21 cellular contexts compared by ENCODE assay signal in genomic region chr22:43008921-43009320, GRCh38. TPM values are rescaled to one million over a fixed set of nuclear protein-coding genes. Genes with fewer than 3 reads are reported as not detected.
A peak's percentile ranks its signal among the peaks of the same experiment; 100 is the strongest.
DNase-seq lines count a peak whose midpoint lies in the region; ATAC-seq and TF ChIP-seq lines count a peak whose summit lies in the region.
"Had no signal": no experiment of that assay in that cellular context is flagged by ENCODE, and none has a peak within 500 bp of the region (broad histone marks: within the 10 kb centered on the region; RNA-seq: fewer than 3 reads in every experiment).

No MANE protein-coding gene starts in this region.

- POLR2A ChIA-PET in Panc1 (lab: Charles Lee), result no interaction called here

- no peak overlapping the region for H3K4me3 ChIP-seq in Panc1 (ENCODE audit: low read depth in 2 of 2, low read length in 2 of 2)
- no peak overlapping the region for H3K4me3 ChIP-seq in gastroesophageal sphincter
- no peak overlapping the region for H3K4me3 ChIP-seq in sigmoid colon
- H3K4me3 ChIP-seq: SJCRH30 had no signal

- H3K36me3 ChIP-seq in Panc1 (ENCODE audit: control insufficient read depth, insufficient read depth, low read length) (no peaks in the 10 kb centered on the region), gastroesophageal sphincter (no peaks in the 10 kb centered on the region), sigmoid colon (no peaks in the 10 kb centered on the region)
- H3K36me3 ChIP-seq: SJCRH30 had no signal

- DNase-seq in Panc1 (ENCODE audit: low read depth, low spot score) (no peak), sigmoid colon (no peak), GDM1 (lab: John Stamatoyannopoulos, UW) (no peak), LoVo (ENCODE audit: low spot score) (no peak)
- DNase-seq: activated CD4-positive, alpha-beta T cell treated with anti-CD3 and anti-CD28 coated beads, Interleukin-2, amount 50 U/mL, for 4 hours; activated naive CD4-positive, alpha-beta T cell treated with anti-CD3 and anti-CD28 coated beads for 36 hours; CD8-positive, alpha-beta memory T cell; cortex of kidney; islet precursor cell; mesendoderm; NCI-H1105 treated with DMSO at 0.1 percent for 48 hours; NCI-H2107; NCI-H526; SJCRH30; stimulated activated CD8-positive, alpha-beta memory T cell treated with anti-CD3 and anti-CD28 coated beads, Interleukin-4, amount 100 ng/mL, for 48 hours; T-helper 2 cell had no signal

- WGBS in gastroesophageal sphincter (ENCODE audit: low coverage in 1 of 2), 2 donors, result 52 to 59% methylated on average over 2 to 4 of the region's 4 CpGs
- 56 to 78% methylated on average over 4 of the region's 4 CpGs for WGBS in sigmoid colon, 2 donors

- ATAC-seq in Panc1, result no peak
- ATAC-seq in gastroesophageal sphincter, result peak; percentile 13
- no peak for ATAC-seq in GM18867 (IDR thresholded peaks at IDR 0.05; ENCODE audit: unreplicated experiment)
- no peak for ATAC-seq in GM19035 (IDR thresholded peaks at IDR 0.05; ENCODE audit: unreplicated experiment)

- H3K9me3 ChIP-seq in Panc1 (ENCODE audit: control insufficient read depth, insufficient read depth, low read depth, low read length) (no peaks in the 10 kb centered on the region), gastroesophageal sphincter (no peaks in the 10 kb centered on the region), sigmoid colon (no peaks in the 10 kb centered on the region)
- H3K9me3 ChIP-seq: SJCRH30 had no signal

- CTCF ChIA-PET in Panc1 (lab: Charles Lee), result no interaction called here

- H3K27me3 ChIP-seq in Panc1 (ENCODE audit: control insufficient read depth, insufficient read depth, low read length), result no peaks in the 10 kb centered on the region
- H3K27me3 ChIP-seq in gastroesophageal sphincter, result no peaks in the 10 kb centered on the region
- no peaks in the 10 kb centered on the region for H3K27me3 ChIP-seq in sigmoid colon
- H3K27me3 ChIP-seq: SJCRH30 had no signal

- H3K27ac ChIP-seq in C4-2B (0 out of 2 replicates have a peak overlapping the region, but pooled peaks have one; percentile 5), Panc1 (ENCODE audit: low read length) (no peak overlapping the region), gastroesophageal sphincter (peak overlapping the region in 3 of 4 donors; percentile 58 to 66 (median 60)), sigmoid colon (peak overlapping the region; percentile 2 to 65 (median 26))
- H3K27ac ChIP-seq: KMS-11, SJCRH30 had no signal

- TF ChIP-seq POLR2A in gastroesophageal sphincter (IDR thresholded peaks at IDR 0.05) (no peak), sigmoid colon (IDR thresholded peaks at IDR 0.05) (no peak)

- in situ Hi-C loops in Panc1 (cut with HindIII; ENCODE audit: low pct_unique_long_range_greater_than_20kb, low sequenced_read_pairs), result no loop called here

- TF ChIP-seq EP300 in gastroesophageal sphincter (IDR thresholded peaks at IDR 0.05) (no peak), sigmoid colon (IDR thresholded peaks at IDR 0.05) (no peak)

- BruUV-seq in Panc1 (replicated peaks; lab: Mats Ljungman, UMichigan), result TSS peak; percentile 22

- intact Hi-C loops in Panc1 (cut with micrococcal nuclease; ENCODE audit: unreplicated experiment), result no loop called here
- intact Hi-C loops in sigmoid colon (cut with DNase I), result no loop called here

- TF ChIP-seq CTCF in C4-2B (conservative IDR thresholded peaks at IDR 0.05), result no peak
- TF ChIP-seq CTCF in Panc1 (IDR thresholded peaks at IDR 0.05), result no peak
- no peak for TF ChIP-seq CTCF in gastroesophageal sphincter (IDR thresholded peaks at IDR 0.05)
- no peak for TF ChIP-seq CTCF in sigmoid colon (IDR thresholded peaks at IDR 0.05)

- H3K4me1 ChIP-seq in Panc1 (ENCODE audit: control insufficient read depth, insufficient read depth, low read length) (peaks cover 27% of the 10 kb centered on the region), gastroesophageal sphincter (peaks cover 3 to 95% (median 30%) of the 10 kb centered on the region in 3 donors), sigmoid colon (peaks cover 0 to 76% (median 67%) of the 10 kb centered on the region in 4 donors)

RNA-seq across cellular contexts. Expression of gene PACSIN2, which starts 6.0 kb away (rescaled TPM):
- total RNA-seq in Panc1 (2021; ENCODE audit: unreplicated experiment) (60.2 TPM), gastroesophageal sphincter (100 to 1,000 TPM in 2 of 4 donors, 10 to 100 TPM in 2; 73.1 to 171 (median 107) TPM), sigmoid colon (10 to 100 TPM; 44.2 to 52.3 (median 48.3) TPM)
- polyA plus RNA-seq in Panc1 (2012; ENCODE audit: insufficient read length), result 76.9 TPM
- 100 to 1,000 TPM in 1 of 3 donors, 10 to 100 TPM in 2; 75.1 to 126 (median 91.4) TPM for polyA plus RNA-seq in sigmoid colon
